Comparison of ENCODE assay signal across 20 cellular contexts in the genomic region with DNA sequence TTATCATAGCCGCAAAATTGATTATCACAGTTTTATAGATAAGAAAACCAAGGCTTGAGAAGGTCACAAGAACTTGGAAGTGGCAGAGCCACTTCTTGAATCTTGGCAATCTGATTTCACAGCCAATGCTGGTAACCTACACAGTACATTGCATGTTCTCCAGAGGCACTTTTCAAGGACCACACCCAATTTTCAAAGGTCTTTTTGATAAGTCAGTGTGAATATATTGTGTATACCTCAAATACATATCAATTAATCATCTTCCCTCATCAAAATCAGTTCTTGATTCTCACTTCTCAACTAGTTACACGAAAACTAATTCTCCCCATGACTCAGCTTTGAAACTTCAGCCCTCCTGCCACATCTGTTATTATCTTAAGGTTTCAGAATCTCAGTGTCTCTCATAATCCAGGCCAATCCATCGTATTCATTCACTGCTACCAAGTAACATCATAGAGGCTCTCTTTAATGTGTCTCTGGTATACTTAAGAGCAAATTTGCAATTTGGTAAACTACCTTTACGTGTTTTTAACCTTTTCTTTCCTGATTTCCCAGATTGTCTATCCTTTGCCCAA.
"Had no signal": no experiment of that assay in that cellular context is flagged by ENCODE, and none has a peak within 500 bp of the region (broad histone marks: within the 10 kb centered on the region; RNA-seq: fewer than 3 reads in every experiment).

No MANE protein-coding gene starts in this region.

- H3K4me3 ChIP-seq: cardiac muscle cell, esophagus muscularis mucosa, hepatocyte, lower lobe of right lung, testis had no signal

- H3K4me3 Mint-ChIP-seq: dendritic cell treated with granulocyte-macrophage colony-stimulating factor and Interleukin-4, amounts not matched to agents 40 ng/mL and 50 ng/mL, for 4 days; mesothelial cell of epicardium; nephron; T-helper 17 cell; type B pancreatic cell had no signal

- H3K9me3 Mint-ChIP-seq: activated T-helper 2 cell treated with anti-CD3 and anti-CD28 coated beads, Interferon-gamma antibody, Interleukin-2, Interleukin-4, amounts not matched to agents 10 μg/mL and 5 μg/mL and 100 μg/mL, durations not matched to agents 14 hours and 24 hours and 36 hours; dendritic cell treated with granulocyte-macrophage colony-stimulating factor and Interleukin-4, amounts not matched to agents 40 ng/mL and 50 ng/mL, for 4 days; mesothelial cell of epicardium; nephron had no signal

- H3K27me3 ChIP-seq: cardiac muscle cell, esophagus muscularis mucosa, hepatocyte, testis had no signal

- H3K27me3 Mint-ChIP-seq: dendritic cell treated with granulocyte-macrophage colony-stimulating factor and Interleukin-4, amounts not matched to agents 40 ng/mL and 50 ng/mL, for 4 days; T-helper 17 cell; type B pancreatic cell had no signal

- DNase-seq: activated CD4-positive, alpha-beta T cell treated with anti-CD3 and anti-CD28 coated beads for 48 hours; activated naive CD4-positive, alpha-beta T cell treated with anti-CD3 and anti-CD28 coated beads, Interleukin-2, amount 50 U/mL, for 16 hours; effector CD8-positive, alpha-beta T cell; left colon; lower lobe of right lung; posterior cingulate gyrus; retina; T-helper 17 cell; testis; WERI-Rb-1 had no signal

- H3K27ac ChIP-seq: cardiac muscle cell, esophagus muscularis mucosa, hepatocyte, lower lobe of right lung, testis, WERI-Rb-1 had no signal

- H3K4me1 Mint-ChIP-seq: nephron had no signal

- H3K27ac Mint-ChIP-seq: activated T-helper 2 cell treated with anti-CD3 and anti-CD28 coated beads, Interferon-gamma antibody, Interleukin-2, Interleukin-4, amounts not matched to agents 10 μg/mL and 5 μg/mL and 100 μg/mL, durations not matched to agents 14 hours and 24 hours and 36 hours; dendritic cell treated with granulocyte-macrophage colony-stimulating factor and Interleukin-4, amounts not matched to agents 40 ng/mL and 50 ng/mL, for 4 days; mesothelial cell of epicardium; nephron; T-helper 17 cell; type B pancreatic cell had no signal

- H3K36me3 Mint-ChIP-seq: mesothelial cell of epicardium had no signal

- ATAC-seq: left colon, lower lobe of right lung, T-helper 17 cell had no signal

- H3K9me3 ChIP-seq: esophagus muscularis mucosa, lower lobe of right lung, testis had no signal

- FAIRE-seq: endothelial cell of umbilical vein, islet of Langerhans had no signal

- H3K36me3 ChIP-seq: cardiac muscle cell, esophagus muscularis mucosa, lower lobe of right lung had no signal
